In the genomic region with DNA sequence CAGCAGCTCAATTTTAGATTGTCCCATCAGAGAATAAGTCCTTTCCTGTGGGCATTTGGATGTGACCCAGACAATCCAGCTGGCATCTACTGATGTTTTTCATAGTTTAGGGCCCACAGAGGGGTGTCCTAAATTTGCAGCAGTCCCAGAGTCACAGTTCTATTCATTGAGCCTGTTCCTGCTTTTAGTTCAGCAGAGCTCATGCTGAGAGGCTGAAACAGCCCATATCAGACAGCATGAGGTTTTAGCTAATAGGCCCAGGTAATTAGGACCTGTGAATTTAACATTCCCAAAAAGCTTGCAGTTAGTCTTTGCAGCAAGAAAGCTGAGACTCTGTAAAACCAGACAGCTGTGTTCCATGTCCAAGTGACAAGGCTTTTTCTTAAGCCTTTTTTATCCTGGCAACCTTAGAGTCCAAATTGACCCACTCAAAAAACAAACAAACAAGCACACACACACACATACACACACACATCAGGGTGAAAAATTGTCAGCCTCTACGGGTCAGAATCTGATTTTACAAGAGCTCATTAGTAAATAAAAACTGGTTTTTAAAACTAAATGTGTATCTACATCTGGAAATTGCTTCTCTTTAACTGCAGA, we compare ENCODE assay signal across 29 cellular contexts. TPM values are rescaled to one million over a fixed set of nuclear protein-coding genes. Genes with fewer than 3 reads are reported as not detected.
A peak's percentile ranks its signal among the peaks of the same experiment; 100 is the strongest.
DNase-seq lines count a peak whose midpoint lies in the region; ATAC-seq, FAIRE-seq and TF ChIP-seq lines count a peak whose summit lies in the region.
"Had no signal": no experiment of that assay in that cellular context is flagged by ENCODE, and none has a peak within 500 bp of the region (broad histone marks: within the 10 kb centered on the region; RNA-seq: fewer than 3 reads in every experiment).

No MANE protein-coding gene starts in this region.

- no peak for TF ChIP-seq RAD21 in GM12878 (IDR thresholded peaks at IDR 0.05; ENCODE audit: insufficient read depth, low read depth, low read length)

- RAD21 ChIA-PET in GM12878 (lab: Charles Lee; ENCODE audit: unreplicated experiment), result interaction anchor here (1.4 kb wide), 1 partner anchor 9 kb away, joined by 3 read pairs; no protein-coding TSS in a partner anchor

- SMC1A ChIA-PET in GM12878 (lab: Charles Lee; ENCODE audit: uncharacterized antibody, unreplicated experiment), result interaction anchor here (0.9 to 2.5 kb wide), 6 partner anchors 8 to 58 kb away, joined by 3 to 13 read pairs (median 6); no protein-coding TSS in a partner anchor

- H3K36me3 ChIP-seq in GM12878 (ENCODE audit: control insufficient read depth in 2 of 2, insufficient read depth in 2 of 2, low read length in 1 of 2) (peaks cover 0 to 5% of the 10 kb centered on the region in 2 experiments; a peak in 1 of 4 replicates), GM23248 (ENCODE audit: low read depth) (no peaks in the 10 kb centered on the region), uterus (no peaks in the 10 kb centered on the region)
- H3K36me3 ChIP-seq: esophagus squamous epithelium, gastroesophageal sphincter, HAP-1 had no signal

- H3K79me2 ChIP-seq in GM12878 (ENCODE audit: control insufficient read depth, insufficient read depth, low read length), result peaks cover 36% of the 10 kb centered on the region
- H3K79me2 ChIP-seq in GM23248 (ENCODE audit: insufficient read depth), result peaks cover 100% of the 10 kb centered on the region

- no peak for FAIRE-seq in GM12878 (lab: Jason Lieb, UNC)
- FAIRE-seq: A204.1, astrocyte, endometrium, islet of Langerhans had no signal

- in situ Hi-C loops in GM12878 (cut with MboI), result no loop called here
- in situ Hi-C loops in GM23248 (cut with MboI), result no loop called here

- TSS peak; percentile 6 for BruUV-seq in GM12878 (replicated peaks; lab: Mats Ljungman, UMichigan)

- H3K9me2 ChIP-seq in GM23248 (ENCODE audit: insufficient read depth), result no peaks in the 10 kb centered on the region

- H3F3A ChIP-seq in GM23248 (ENCODE audit: insufficient read depth), result no peaks in the 10 kb centered on the region

- H2AFZ ChIP-seq in GM12878 (ENCODE audit: control insufficient read depth, low read depth, low read length) (no peak overlapping the region), GM23248 (no peak overlapping the region)

- H3K4me3 ChIP-seq in GM12878, result no peak overlapping the region
- H3K4me3 ChIP-seq in GM23248, result no peak overlapping the region
- no peak overlapping the region for H3K4me3 ChIP-seq in uterus
- H3K4me3 ChIP-seq: esophagus squamous epithelium, gastroesophageal sphincter, HAP-1, SK-N-MC had no signal

- peaks cover 12% of the 10 kb centered on the region for H3K9me3 ChIP-seq in GM12878 (replicated peaks; ENCODE audit: control insufficient read depth, insufficient read depth, low read length)
- H3K9me3 ChIP-seq in GM23248 (ENCODE audit: low read depth), result no peaks in the 10 kb centered on the region
- no peaks in the 10 kb centered on the region for H3K9me3 ChIP-seq in uterus
- H3K9me3 ChIP-seq: esophagus squamous epithelium, gastroesophageal sphincter, HAP-1 had no signal

- peaks cover 10% of the 10 kb centered on the region; the same call in 1 of the 2 replicates for H3K4me1 ChIP-seq in GM12878 (ENCODE audit: control insufficient read depth, insufficient read depth, low read length)
- H3K4me1 ChIP-seq in GM23248 (ENCODE audit: insufficient read depth), result no peaks in the 10 kb centered on the region
- H3K4me1 ChIP-seq in uterus, result no peaks in the 10 kb centered on the region
- H3K4me1 ChIP-seq: HAP-1 had no signal

- H4K20me1 ChIP-seq in GM12878 (ENCODE audit: control insufficient read depth, insufficient read depth) (no peaks in the 10 kb centered on the region), GM23248 (ENCODE audit: insufficient read depth) (no peaks in the 10 kb centered on the region)

- no peak for TF ChIP-seq EP300 in GM12878 (IDR thresholded peaks at IDR 0.05; ENCODE audit: borderline replicate concordance in 1 of 2, control insufficient read depth in 1 of 2, low read depth in 2 of 2, low read length in 2 of 2)

- intact Hi-C loops in GM12878 (cut with micrococcal nuclease; ENCODE audit: unreplicated experiment) (no loop called here), uterus (cut with DNase I; ENCODE audit: low total_unique reads) (no loop called here)

- WGBS in GM12878 (ENCODE audit: insufficient coverage, insufficient replicate concordance, low lambda C conversion rate, missing lambda C conversion rate), result 95% methylated on average over 1 of the region's 1 CpG
- WGBS in GM23248 (ENCODE audit: low coverage in 1 of 2, low lambda C conversion rate in 2 of 2, missing lambda C conversion rate in 2 of 2), 2 experiments, result 92 to 94% methylated on average over 1 of the region's 1 CpG

- TF ChIP-seq POLR2A in GM12878 (IDR thresholded peaks at IDR 0.05; ENCODE audit: low read depth, low read length) (no peak), uterus (IDR thresholded peaks at IDR 0.05) (no peak)

- no peak overlapping the region for H3K4me2 ChIP-seq in GM12878 (ENCODE audit: control insufficient read depth, insufficient read depth)
- H3K4me2 ChIP-seq in GM23248 (ENCODE audit: unreplicated experiment), result no peak overlapping the region

- POLR2A ChIA-PET in GM12878 (lab: Charles Lee), result interaction anchor here (1.3 kb wide), 1 partner anchor 10 kb away, joined by 5 read pairs; no protein-coding TSS in a partner anchor

- H3K27me3 ChIP-seq in GM12878 (replicated peaks in 1 of 2; ENCODE audit: control insufficient read depth in 2 of 2, insufficient read depth in 2 of 2, low read length in 1 of 2) (no peaks in the 10 kb centered on the region), GM23248 (replicated peaks; ENCODE audit: insufficient read depth) (no peaks in the 10 kb centered on the region), uterus (no peaks in the 10 kb centered on the region)
- H3K27me3 ChIP-seq: esophagus squamous epithelium, gastroesophageal sphincter had no signal

- ATAC-seq in GM12878, result no peak
- ATAC-seq: activated CD4-positive, alpha-beta T cell treated with anti-CD3 and anti-CD28 coated beads for 36 hours; gastroesophageal sphincter; naive thymus-derived CD4-positive, alpha-beta T cell had no signal

- H3K9ac ChIP-seq in GM12878 (ENCODE audit: control insufficient read depth, insufficient read depth, low read length) (no peak overlapping the region), GM23248 (no peak overlapping the region)

- DNase-seq in NCI-H82 (lab: John Stamatoyannopoulos, UW) (peak; percentile 7), NCI-H82 treated with DMSO at 0.1 percent for 48 hours (lab: John Stamatoyannopoulos, UW; ENCODE audit: unreplicated experiment) (no peak), GM12878 (ENCODE audit: low read depth, low spot score) (no peak), left kidney (ENCODE audit: low read depth, low spot score) (peak; percentile 15), substantia nigra (lab: John Stamatoyannopoulos, UW) (no peak), GM23248 (no peak), T-helper 1 cell (no peak), uterus (no peak)
- DNase-seq: activated CD4-positive, alpha-beta T cell treated with anti-CD3 and anti-CD28 coated beads for 36 hours; activated CD8-positive, alpha-beta memory T cell treated with anti-CD3 and anti-CD28 coated beads for 24 hours; activated effector memory CD4-positive, alpha-beta T cell treated with anti-CD3 and anti-CD28 coated beads, Interleukin-2, amount 50 U/mL, for 16 hours; activated naive CD8-positive, alpha-beta T cell treated with anti-CD3 and anti-CD28 coated beads for 36 hours; AML-193; CD4-positive, alpha-beta memory T cell; central memory CD4-positive, alpha-beta T cell; esophagus squamous epithelium; MV-4-11; naive thymus-derived CD4-positive, alpha-beta T cell; NCI-H187; NCI-H526 treated with DMSO at 0.1 percent for 48 hours; stimulated activated CD4-positive, alpha-beta T cell treated with anti-CD3 and anti-CD28 coated beads, Interleukin-2, amount 100 ng/mL, for 24 hours; trophoblast cell had no signal

- H3K27ac ChIP-seq in GM12878 (ENCODE audit: control insufficient read depth, insufficient read depth), result no peak overlapping the region
- peak overlapping the region; percentile 5 for H3K27ac ChIP-seq in substantia nigra (ENCODE audit: low read depth, low read length, poor library complexity, severe bottlenecking)
- H3K27ac ChIP-seq in GM23248, result no peak overlapping the region
- H3K27ac ChIP-seq in uterus, result no peak overlapping the region
- H3K27ac ChIP-seq: esophagus squamous epithelium, gastroesophageal sphincter, SK-N-MC had no signal

- no peak for TF ChIP-seq CTCF in GM12878 (IDR thresholded peaks at IDR 0.05 in 2 of 3, conservative IDR thresholded peaks at IDR 0.05 in 1 of 3; ENCODE audit: control insufficient read depth in 2 of 3, extremely low read depth in 1 of 3, insufficient read depth in 1 of 3, low read depth in 3 of 3, low read length in 3 of 3)
- TF ChIP-seq CTCF in uterus (IDR thresholded peaks at IDR 0.05), result no peak

- CTCF ChIA-PET in GM12878 (lab: Yijun Ruan, JAX), result interaction anchor here (1.3 to 1.9 kb wide), 3 partner anchors 8 to 34 kb away, joined by 3 to 6 read pairs (median 3); partner anchors contain the start of genes ANKIB1 and KRIT1

RNA-seq across cellular contexts. Expression of gene ANKIB1, which starts 33.8 kb away (rescaled TPM):
- total RNA-seq in GM12878 (2013; cell fraction: nucleolus; rRNA removed), result 111 and 147 TPM in 2 replicates
- total RNA-seq in GM12878 (2014; rRNA removed), result 25.4 and 26.1 TPM in 2 replicates
- total RNA-seq in GM12878 (2014; rRNA removed; fragmentation: Illumina TruSeq; extraction: Trizol), result 24.8 and 24.9 TPM in 2 replicates
- 33.8 and 36.0 TPM in 2 replicates for total RNA-seq in GM12878 (2021)
- polyA plus RNA-seq in GM12878 (2011; ENCODE audit: low read depth), result 14.7 TPM
- polyA plus RNA-seq in GM12878 (2011; rRNA removed), result 54.0 and 79.3 TPM in 2 replicates
- polyA plus RNA-seq in GM12878 (2011; cell fraction: cytosol; rRNA removed), result 27.9 and 28.9 TPM in 2 replicates
- 72.1 and 86.7 TPM in 2 replicates for polyA plus RNA-seq in GM12878 (2011; cell fraction: nucleus; rRNA removed)
- polyA plus RNA-seq in GM12878 (2012), result 18.8 and 24.1 TPM in 2 replicates
- 24.3 and 39.5 TPM in 2 replicates for polyA plus RNA-seq in GM12878 (2014; fragmentation: Illumina TruSeq; extraction: Trizol)
- polyA plus RNA-seq in GM12878 (2014; fragmentation: Nextera tagmentation; extraction: Ambion mirVana), result 10 to 100 TPM in 1 of 2 experiments, 1 to 10 TPM in 1; 9.7 to 14.6 TPM
- polyA plus RNA-seq in GM12878 (2014; rRNA removed), result 17.4 and 19.5 TPM in 2 replicates
- 1 to 10 TPM; 9.0 to 9.6 TPM for polyA plus RNA-seq in GM12878 (2016; fragmentation: Nextera tagmentation; extraction: Ambion mirVana)
- 63.9 and 68.5 TPM in 2 replicates for polyA minus RNA-seq in GM12878 (2011; rRNA and poly(A)+ RNA removed)
- polyA minus RNA-seq in GM12878 (2011; cell fraction: cytosol; rRNA and poly(A)+ RNA removed), result 23.7 and 28.9 TPM in 2 replicates
- polyA minus RNA-seq in GM12878 (2011; cell fraction: nucleus; rRNA and poly(A)+ RNA removed), result 37.1 and 49.5 TPM in 2 replicates
- total RNA-seq in GM23248 (2014; rRNA removed; shearing (Covaris generic)), result 36.7 and 43.1 TPM in 2 replicates
- 12.6 and 12.9 TPM in 2 replicates for polyA plus RNA-seq in GM23248 (2016; fragmentation: Nextera tagmentation; extraction: Ambion mirVana)
- total RNA-seq in uterus, result 10 to 100 TPM; 27.4 to 100.0 (median 54.6) TPM

RNA-seq across cellular contexts. Expression of gene KRIT1, which starts 33.8 kb away (rescaled TPM):
- total RNA-seq in GM12878 (2013; cell fraction: nucleolus; rRNA removed), result 169 and 187 TPM in 2 replicates
- 26.6 and 32.9 TPM in 2 replicates for total RNA-seq in GM12878 (2014; rRNA removed)
- total RNA-seq in GM12878 (2014; rRNA removed; fragmentation: Illumina TruSeq; extraction: Trizol), result 41.8 and 42.9 TPM in 2 replicates
- total RNA-seq in GM12878 (2021), result 23.1 and 23.5 TPM in 2 replicates
- polyA plus RNA-seq in GM12878 (2011; ENCODE audit: low read depth), result 8.6 TPM
- 60.1 and 76.2 TPM in 2 replicates for polyA plus RNA-seq in GM12878 (2011; rRNA removed)
- polyA plus RNA-seq in GM12878 (2011; cell fraction: cytosol; rRNA removed), result 28.1 and 32.5 TPM in 2 replicates
- 62.8 and 78.8 TPM in 2 replicates for polyA plus RNA-seq in GM12878 (2011; cell fraction: nucleus; rRNA removed)
- polyA plus RNA-seq in GM12878 (2012), result 15.6 and 22.7 TPM in 2 replicates
- 54.8 and 62.5 TPM in 2 replicates for polyA plus RNA-seq in GM12878 (2014; fragmentation: Illumina TruSeq; extraction: Trizol)
- 10 to 100 TPM; 12.0 to 12.8 TPM for polyA plus RNA-seq in GM12878 (2014; fragmentation: Nextera tagmentation; extraction: Ambion mirVana)
- polyA plus RNA-seq in GM12878 (2014; rRNA removed), result 27.6 and 37.6 TPM in 2 replicates
- polyA plus RNA-seq in GM12878 (2016; fragmentation: Nextera tagmentation; extraction: Ambion mirVana), result 10 to 100 TPM; 26.4 to 27.3 TPM
- polyA minus RNA-seq in GM12878 (2011; rRNA and poly(A)+ RNA removed), result 59.5 and 63.7 TPM in 2 replicates
- 9.1 and 16.4 TPM in 2 replicates for polyA minus RNA-seq in GM12878 (2011; cell fraction: cytosol; rRNA and poly(A)+ RNA removed)
- 62.6 and 90.8 TPM in 2 replicates for polyA minus RNA-seq in GM12878 (2011; cell fraction: nucleus; rRNA and poly(A)+ RNA removed)
- 29.5 and 61.8 TPM in 2 replicates for total RNA-seq in GM23248 (2014; rRNA removed; shearing (Covaris generic))
- polyA plus RNA-seq in GM23248 (2016; fragmentation: Nextera tagmentation; extraction: Ambion mirVana), result 18.0 and 29.7 TPM in 2 replicates
- 100 to 1,000 TPM in 2 of 4 donors, 10 to 100 TPM in 2; 63.3 to 161 (median 101) TPM for total RNA-seq in uterus

Comparison
In these comparisons a context has a peak if more than half of its experiments do, and no peak if none do; other contexts are left out.
1. DNase-seq: peak in NCI-H82 (single experiment) and left kidney (single experiment); none in NCI-H82 treated with DMSO at 0.1 percent for 48 hours (single experiment), GM12878 (single experiment), substantia nigra (0 of 49), GM23248 (single experiment), T-helper 1 cell (0 of 5) and uterus (0 of 2).